ENCODE assay signal across 1 cellular context in the genomic region with DNA sequence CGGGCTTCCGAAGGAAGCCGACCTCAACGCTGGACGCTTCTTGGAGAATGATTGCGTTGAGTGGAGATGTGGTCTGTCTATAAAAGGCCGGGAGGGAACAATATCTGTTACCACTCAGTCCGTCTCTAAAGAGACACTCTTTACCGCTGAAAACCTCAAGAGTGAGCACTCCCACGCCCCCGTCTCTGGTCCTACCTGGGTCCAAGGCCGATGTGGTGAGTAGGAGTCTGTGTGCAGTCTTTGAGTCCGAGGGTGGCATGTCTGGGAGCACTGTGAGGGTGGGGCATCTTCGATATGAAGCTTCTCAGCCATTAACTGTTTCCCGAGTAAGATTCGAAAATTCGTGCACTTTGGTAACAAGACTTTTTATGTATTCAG.
TF ChIP-seq lines count a peak whose summit lies in the region.

No MANE protein-coding gene starts in this region.

TF ChIP-seq in GM23338, 12 proteins besides CTCF, POLR2A, EP300 and RAD21 (continued from another document):
- TF ChIP-seq, protein P1, sequence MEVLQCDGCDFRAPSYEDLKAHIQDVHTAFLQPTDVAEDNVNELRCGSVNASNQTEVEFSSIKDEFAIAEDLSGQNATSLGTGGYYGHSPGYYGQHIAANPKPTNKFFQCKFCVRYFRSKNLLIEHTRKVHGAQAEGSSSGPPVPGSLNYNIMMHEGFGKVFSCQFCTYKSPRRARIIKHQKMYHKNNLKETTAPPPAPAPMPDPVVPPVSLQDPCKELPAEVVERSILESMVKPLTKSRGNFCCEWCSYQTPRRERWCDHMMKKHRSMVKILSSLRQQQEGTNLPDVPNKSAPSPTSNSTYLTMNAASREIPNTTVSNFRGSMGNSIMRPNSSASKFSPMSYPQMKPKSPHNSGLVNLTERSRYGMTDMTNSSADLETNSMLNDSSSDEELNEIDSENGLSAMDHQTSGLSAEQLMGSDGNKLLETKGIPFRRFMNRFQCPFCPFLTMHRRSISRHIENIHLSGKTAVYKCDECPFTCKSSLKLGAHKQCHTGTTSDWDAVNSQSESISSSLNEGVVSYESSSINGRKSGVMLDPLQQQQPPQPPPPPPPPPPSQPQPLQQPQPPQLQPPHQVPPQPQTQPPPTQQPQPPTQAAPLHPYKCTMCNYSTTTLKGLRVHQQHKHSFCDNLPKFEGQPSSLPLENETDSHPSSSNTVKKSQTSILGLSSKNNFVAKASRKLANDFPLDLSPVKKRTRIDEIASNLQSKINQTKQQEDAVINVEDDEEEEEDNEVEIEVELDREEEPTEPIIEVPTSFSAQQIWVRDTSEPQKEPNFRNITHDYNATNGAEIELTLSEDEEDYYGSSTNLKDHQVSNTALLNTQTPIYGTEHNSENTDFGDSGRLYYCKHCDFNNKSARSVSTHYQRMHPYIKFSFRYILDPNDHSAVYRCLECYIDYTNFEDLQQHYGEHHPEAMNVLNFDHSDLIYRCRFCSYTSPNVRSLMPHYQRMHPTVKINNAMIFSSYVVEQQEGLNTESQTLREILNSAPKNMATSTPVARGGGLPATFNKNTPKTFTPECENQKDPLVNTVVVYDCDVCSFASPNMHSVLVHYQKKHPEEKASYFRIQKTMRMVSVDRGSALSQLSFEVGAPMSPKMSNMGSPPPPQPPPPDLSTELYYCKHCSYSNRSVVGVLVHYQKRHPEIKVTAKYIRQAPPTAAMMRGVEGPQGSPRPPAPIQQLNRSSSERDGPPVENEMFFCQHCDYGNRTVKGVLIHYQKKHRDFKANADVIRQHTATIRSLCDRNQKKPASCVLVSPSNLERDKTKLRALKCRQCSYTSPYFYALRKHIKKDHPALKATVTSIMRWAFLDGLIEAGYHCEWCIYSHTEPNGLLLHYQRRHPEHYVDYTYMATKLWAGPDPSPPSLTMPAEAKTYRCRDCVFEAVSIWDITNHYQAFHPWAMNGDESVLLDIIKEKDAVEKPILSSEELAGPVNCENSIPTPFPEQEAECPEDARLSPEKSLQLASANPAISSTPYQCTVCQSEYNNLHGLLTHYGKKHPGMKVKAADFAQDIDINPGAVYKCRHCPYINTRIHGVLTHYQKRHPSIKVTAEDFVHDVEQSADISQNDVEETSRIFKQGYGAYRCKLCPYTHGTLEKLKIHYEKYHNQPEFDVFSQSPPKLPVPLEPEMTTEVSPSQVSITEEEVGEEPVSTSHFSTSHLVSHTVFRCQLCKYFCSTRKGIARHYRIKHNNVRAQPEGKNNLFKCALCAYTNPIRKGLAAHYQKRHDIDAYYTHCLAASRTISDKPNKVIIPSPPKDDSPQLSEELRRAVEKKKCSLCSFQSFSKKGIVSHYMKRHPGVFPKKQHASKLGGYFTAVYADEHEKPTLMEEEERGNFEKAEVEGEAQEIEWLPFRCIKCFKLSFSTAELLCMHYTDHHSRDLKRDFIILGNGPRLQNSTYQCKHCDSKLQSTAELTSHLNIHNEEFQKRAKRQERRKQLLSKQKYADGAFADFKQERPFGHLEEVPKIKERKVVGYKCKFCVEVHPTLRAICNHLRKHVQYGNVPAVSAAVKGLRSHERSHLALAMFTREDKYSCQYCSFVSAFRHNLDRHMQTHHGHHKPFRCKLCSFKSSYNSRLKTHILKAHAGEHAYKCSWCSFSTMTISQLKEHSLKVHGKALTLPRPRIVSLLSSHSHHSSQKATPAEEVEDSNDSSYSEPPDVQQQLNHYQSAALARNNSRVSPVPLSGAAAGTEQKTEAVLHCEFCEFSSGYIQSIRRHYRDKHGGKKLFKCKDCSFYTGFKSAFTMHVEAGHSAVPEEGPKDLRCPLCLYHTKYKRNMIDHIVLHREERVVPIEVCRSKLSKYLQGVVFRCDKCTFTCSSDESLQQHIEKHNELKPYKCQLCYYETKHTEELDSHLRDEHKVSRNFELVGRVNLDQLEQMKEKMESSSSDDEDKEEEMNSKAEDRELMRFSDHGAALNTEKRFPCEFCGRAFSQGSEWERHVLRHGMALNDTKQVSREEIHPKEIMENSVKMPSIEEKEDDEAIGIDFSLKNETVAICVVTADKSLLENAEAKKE (CRISPR knock-in tag; IDR thresholded peaks at IDR 0.05), result no peak
- TF ChIP-seq, protein P2, sequence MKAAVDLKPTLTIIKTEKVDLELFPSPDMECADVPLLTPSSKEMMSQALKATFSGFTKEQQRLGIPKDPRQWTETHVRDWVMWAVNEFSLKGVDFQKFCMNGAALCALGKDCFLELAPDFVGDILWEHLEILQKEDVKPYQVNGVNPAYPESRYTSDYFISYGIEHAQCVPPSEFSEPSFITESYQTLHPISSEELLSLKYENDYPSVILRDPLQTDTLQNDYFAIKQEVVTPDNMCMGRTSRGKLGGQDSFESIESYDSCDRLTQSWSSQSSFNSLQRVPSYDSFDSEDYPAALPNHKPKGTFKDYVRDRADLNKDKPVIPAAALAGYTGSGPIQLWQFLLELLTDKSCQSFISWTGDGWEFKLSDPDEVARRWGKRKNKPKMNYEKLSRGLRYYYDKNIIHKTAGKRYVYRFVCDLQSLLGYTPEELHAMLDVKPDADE (IDR thresholded peaks at IDR 0.05), result no peak
- TF ChIP-seq POLR2AphosphoS5 (IDR thresholded peaks at IDR 0.05; ENCODE audit: low read depth) (no peak), ZNF114 (CRISPR knock-in tag; IDR thresholded peaks at IDR 0.05) (no peak), CREB1 (CRISPR knock-in tag; IDR thresholded peaks at IDR 0.05; ENCODE audit: low read depth) (no peak)
